In genomic region chr10:91251430-91252056, GRCh38 we compare ENCODE assay signal across 8 cellular contexts. TPM values are rescaled to one million over a fixed set of nuclear protein-coding genes. Genes with fewer than 3 reads are reported as not detected.
DNase-seq lines count a peak whose midpoint lies in the region; ATAC-seq and TF ChIP-seq lines count a peak whose summit lies in the region.

No MANE protein-coding gene starts in this region.

- peaks cover 44% of the 10 kb centered on the region for H3K36me3 Mint-ChIP-seq in activated CD4-positive, alpha-beta memory T cell treated with anti-CD3 and anti-CD28 coated beads, Interleukin-2, amount 10 ng/mL, durations not matched to agents 7 days and 5 days (ENCODE audit: low read depth)

- TF ChIP-seq CTCF in HCT116 (IDR thresholded peaks at IDR 0.05 in 2 of 3, conservative IDR thresholded peaks at IDR 0.05 in 1 of 3; ENCODE audit: borderline replicate concordance in 1 of 3, insufficient read depth in 1 of 3, low read depth in 2 of 3, low read length in 2 of 3) (peak; percentile 78 to 87 (median 86)), mucosa of descending colon (IDR thresholded peaks at IDR 0.05) (peak; percentile 64)

- TF ChIP-seq POLR2A in HCT116 (IDR thresholded peaks at IDR 0.05; ENCODE audit: borderline replicate concordance, extremely low read depth, insufficient read depth, insufficient read length), result no peak

- DNase-seq in DMS153 treated with DMSO at 0.1 percent for 48 hours (lab: John Stamatoyannopoulos, UW; ENCODE audit: unreplicated experiment) (peak; percentile 31), HCT116 (ENCODE audit: low read depth, low spot score) (peak; percentile 6), NCI-H460 (ENCODE audit: extremely low read depth, low read depth) (peak; percentile 76), epidermal melanocyte (ENCODE audit: insufficient read length, low spot score) (peak; percentile 35), mucosa of descending colon (peak in 1 of 3 donors; percentile 62)
- peak; percentile 58 for DNase-seq in activated CD4-positive, alpha-beta memory T cell treated with anti-CD3 and anti-CD28 coated beads, Interleukin-2, amount 10 ng/mL, durations not matched to agents 7 days and 5 days
- peak; percentile 26 for DNase-seq in stimulated activated naive CD8-positive, alpha-beta T cell treated with anti-CD3 and anti-CD28 coated beads, Interleukin-15, Interleukin-2, amounts not matched to agents 100 U/mL and 50 U/mL, for 24 hours

- no peaks in the 10 kb centered on the region for H3K27me3 ChIP-seq in HCT116 (ENCODE audit: insufficient read depth, low read length)

- BruUV-seq in HCT116 (replicated peaks; lab: Mats Ljungman, UMichigan), result no TSS peak

- no peaks in the 10 kb centered on the region for H3K79me2 ChIP-seq in HCT116 (ENCODE audit: insufficient read depth, low read length)

- CTCF ChIA-PET in HCT116 (lab: Charles Lee), result interaction anchor here (0.7 to 3.2 kb wide), 9 partner anchors 10 to 390 kb away, joined by 3 to 42 read pairs (median 5); no protein-coding TSS in a partner anchor
- CTCF ChIA-PET in activated CD4-positive, alpha-beta memory T cell treated with anti-CD3 and anti-CD28 coated beads, Interleukin-2, amount 10 ng/mL, durations not matched to agents 7 days and 5 days (lab: Charles Lee), result interaction anchor here (0.6 to 6.2 kb wide), 30 partner anchors 10 to 1626 kb away, joined by 3 to 133 read pairs (median 4); partner anchors contain the start of genes BTAF1, PCGF5 and RPP30

- H3K27ac Mint-ChIP-seq in activated CD4-positive, alpha-beta memory T cell treated with anti-CD3 and anti-CD28 coated beads, Interleukin-2, amount 10 ng/mL, durations not matched to agents 7 days and 5 days, result no peak overlapping the region

- H3K36me3 ChIP-seq in HCT116 (ENCODE audit: control insufficient read depth in 1 of 2, insufficient read depth in 2 of 2, low read length in 2 of 2) (peaks cover 2 to 6% of the 10 kb centered on the region in 2 experiments; a peak in 1 of 4 replicates), mucosa of descending colon (ENCODE audit: low read depth) (no peaks in the 10 kb centered on the region)

- POLR2A ChIA-PET in HCT116 (lab: Charles Lee), result no interaction called here
- POLR2A ChIA-PET in activated CD4-positive, alpha-beta memory T cell treated with anti-CD3 and anti-CD28 coated beads, Interleukin-2, amount 10 ng/mL, durations not matched to agents 7 days and 5 days (lab: Charles Lee), result interaction anchor here (0.9 to 2.9 kb wide), 5 partner anchors 89 to 342 kb away, joined by 4 to 11 read pairs (median 8); no protein-coding TSS in a partner anchor

- H3K27me3 Mint-ChIP-seq in activated CD4-positive, alpha-beta memory T cell treated with anti-CD3 and anti-CD28 coated beads, Interleukin-2, amount 10 ng/mL, durations not matched to agents 7 days and 5 days, result no peaks in the 10 kb centered on the region

- no peak overlapping the region for H3K4me2 ChIP-seq in HCT116 (ENCODE audit: low read length)

- no peaks in the 10 kb centered on the region for H3K9me2 ChIP-seq in HCT116 (ENCODE audit: insufficient read depth)

- H3K4me3 ChIP-seq in HCT116 (replicated peaks in 1 of 2; ENCODE audit: low read depth in 1 of 2, low read length in 2 of 2) (no peak overlapping the region), mucosa of descending colon (no peak overlapping the region)

- no peaks in the 10 kb centered on the region for H3K9me3 Mint-ChIP-seq in activated CD4-positive, alpha-beta memory T cell treated with anti-CD3 and anti-CD28 coated beads, Interleukin-2, amount 10 ng/mL, durations not matched to agents 7 days and 5 days

- H4K20me1 ChIP-seq in HCT116 (ENCODE audit: insufficient read depth), result no peaks in the 10 kb centered on the region

- H3K4me1 ChIP-seq in HCT116 (ENCODE audit: control insufficient read depth in 1 of 2, insufficient read depth in 2 of 2, low read length in 2 of 2) (no peaks in the 10 kb centered on the region), mucosa of descending colon (ENCODE audit: low read depth) (no peaks in the 10 kb centered on the region)

- ATAC-seq in HCT116 (peak; percentile 60; the same call in 1 of the 2 replicates), mucosa of descending colon (peak; percentile 82), GM18517 (IDR thresholded peaks at IDR 0.05; ENCODE audit: unreplicated experiment) (no peak)
- ATAC-seq in stimulated activated naive CD8-positive, alpha-beta T cell treated with anti-CD3 and anti-CD28 coated beads, Interleukin-15, Interleukin-2, amounts not matched to agents 100 U/mL and 50 U/mL, for 24 hours, result peak; percentile 65

- H2AFZ ChIP-seq in HCT116 (ENCODE audit: low read depth, low read length, poor library complexity, severe bottlenecking), result no peak overlapping the region

- H3K27ac ChIP-seq in HCT116 (ENCODE audit: low read depth, low read length), result no peak overlapping the region

- H3K9me3 ChIP-seq in HCT116 (ENCODE audit: control insufficient read depth in 1 of 2, insufficient read depth in 1 of 2, low read depth in 1 of 2, low read length in 2 of 2), result no peaks in the 10 kb centered on the region
- no peaks in the 10 kb centered on the region for H3K9me3 ChIP-seq in mucosa of descending colon

- RAD21 ChIA-PET in HCT116 (lab: Charles Lee; ENCODE audit: low non-redundant PET in 1 of 2, low total read pairs in 2 of 2, uncharacterized antibody in 2 of 2, unreplicated experiment in 2 of 2), result interaction anchor here (0.9 to 2.2 kb wide), 5 partner anchors 88 to 340 kb away, joined by 3 to 5 read pairs (median 4); no protein-coding TSS in a partner anchor

- peaks cover 5% of the 10 kb centered on the region for H3K4me1 Mint-ChIP-seq in activated CD4-positive, alpha-beta memory T cell treated with anti-CD3 and anti-CD28 coated beads, Interleukin-2, amount 10 ng/mL, durations not matched to agents 7 days and 5 days

- intact Hi-C loops in HCT116 (cut with micrococcal nuclease), result loop anchor here (1.0 to 2.0 kb wide), 5 partner anchors 163 to 371 kb away; no protein-coding TSS in a partner anchor
- intact Hi-C loops in mucosa of descending colon (cut with DNase I, micrococcal nuclease), result loop anchor here in 1 of 2 donors (10.0 kb wide), 1 partner anchor 337 kb away; no protein-coding TSS in a partner anchor

- peak; percentile 92 for TF ChIP-seq RAD21 in HCT116 (IDR thresholded peaks at IDR 0.05; ENCODE audit: low read depth)

- H3K4me3 Mint-ChIP-seq in activated CD4-positive, alpha-beta memory T cell treated with anti-CD3 and anti-CD28 coated beads, Interleukin-2, amount 10 ng/mL, durations not matched to agents 7 days and 5 days, result no peak overlapping the region

- no peak overlapping the region for H3K9ac ChIP-seq in HCT116 (ENCODE audit: low read length)

TF ChIP-seq in HCT116, 20 proteins besides CTCF, POLR2A, EP300 and RAD21 (continues in another document):
- TF ChIP-seq EZH2phosphoT487 (IDR thresholded peaks at IDR 0.05; ENCODE audit: borderline replicate concordance), result no peak
- no peak; the same call in 1 of the 2 replicates for TF ChIP-seq CBX3 (IDR thresholded peaks at IDR 0.05; ENCODE audit: low read depth)
- no peak for TF ChIP-seq CEBPB (IDR thresholded peaks at IDR 0.05; ENCODE audit: low read depth)
- no peak for TF ChIP-seq FOSL1 (IDR thresholded peaks at IDR 0.05; ENCODE audit: low read depth)
- no peak for TF ChIP-seq POLR2AphosphoS5 (IDR thresholded peaks at IDR 0.05; ENCODE audit: low read depth, low read length)
- TF ChIP-seq, protein P1, sequence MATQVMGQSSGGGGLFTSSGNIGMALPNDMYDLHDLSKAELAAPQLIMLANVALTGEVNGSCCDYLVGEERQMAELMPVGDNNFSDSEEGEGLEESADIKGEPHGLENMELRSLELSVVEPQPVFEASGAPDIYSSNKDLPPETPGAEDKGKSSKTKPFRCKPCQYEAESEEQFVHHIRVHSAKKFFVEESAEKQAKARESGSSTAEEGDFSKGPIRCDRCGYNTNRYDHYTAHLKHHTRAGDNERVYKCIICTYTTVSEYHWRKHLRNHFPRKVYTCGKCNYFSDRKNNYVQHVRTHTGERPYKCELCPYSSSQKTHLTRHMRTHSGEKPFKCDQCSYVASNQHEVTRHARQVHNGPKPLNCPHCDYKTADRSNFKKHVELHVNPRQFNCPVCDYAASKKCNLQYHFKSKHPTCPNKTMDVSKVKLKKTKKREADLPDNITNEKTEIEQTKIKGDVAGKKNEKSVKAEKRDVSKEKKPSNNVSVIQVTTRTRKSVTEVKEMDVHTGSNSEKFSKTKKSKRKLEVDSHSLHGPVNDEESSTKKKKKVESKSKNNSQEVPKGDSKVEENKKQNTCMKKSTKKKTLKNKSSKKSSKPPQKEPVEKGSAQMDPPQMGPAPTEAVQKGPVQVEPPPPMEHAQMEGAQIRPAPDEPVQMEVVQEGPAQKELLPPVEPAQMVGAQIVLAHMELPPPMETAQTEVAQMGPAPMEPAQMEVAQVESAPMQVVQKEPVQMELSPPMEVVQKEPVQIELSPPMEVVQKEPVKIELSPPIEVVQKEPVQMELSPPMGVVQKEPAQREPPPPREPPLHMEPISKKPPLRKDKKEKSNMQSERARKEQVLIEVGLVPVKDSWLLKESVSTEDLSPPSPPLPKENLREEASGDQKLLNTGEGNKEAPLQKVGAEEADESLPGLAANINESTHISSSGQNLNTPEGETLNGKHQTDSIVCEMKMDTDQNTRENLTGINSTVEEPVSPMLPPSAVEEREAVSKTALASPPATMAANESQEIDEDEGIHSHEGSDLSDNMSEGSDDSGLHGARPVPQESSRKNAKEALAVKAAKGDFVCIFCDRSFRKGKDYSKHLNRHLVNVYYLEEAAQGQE (IDR thresholded peaks at IDR 0.05; ENCODE audit: low read depth), result no peak
- TF ChIP-seq EGR1 (IDR thresholded peaks at IDR 0.05; ENCODE audit: low read depth), result no peak
- no peak for TF ChIP-seq JUND (IDR thresholded peaks at IDR 0.05)
- no peak for TF ChIP-seq ZFX (IDR thresholded peaks at IDR 0.05)
- no peak for TF ChIP-seq YY1 (IDR thresholded peaks at IDR 0.05; ENCODE audit: extremely low read depth, insufficient replicate concordance, low read depth, low read length)

RNA-seq across cellular contexts. Expression of gene PCGF5, which starts 31.1 kb away (rescaled TPM):
- 27.5 TPM for total RNA-seq in HCT116 (2021; ENCODE audit: unreplicated experiment)
- polyA plus RNA-seq in HCT116 (2012), result 11.3 and 12.1 TPM in 2 replicates
- total RNA-seq in NCI-H460 (2014; rRNA removed; shearing (Covaris generic)), result 49.5 and 51.4 TPM in 2 replicates
- 17.1 and 22.2 TPM in 2 replicates for polyA plus RNA-seq in NCI-H460 (2014; cell fraction: nucleus; rRNA removed)
- total RNA-seq in activated CD4-positive, alpha-beta memory T cell treated with anti-CD3 and anti-CD28 coated beads, Interleukin-2, amount 10 ng/mL, durations not matched to agents 7 days and 5 days, result 10 to 100 TPM; 44.7 to 45.9 TPM
- 10 to 100 TPM; 65.0 to 76.1 (median 65.8) TPM for total RNA-seq in mucosa of descending colon
